ENCODE assay signal across 10 cellular contexts in the genomic region with DNA sequence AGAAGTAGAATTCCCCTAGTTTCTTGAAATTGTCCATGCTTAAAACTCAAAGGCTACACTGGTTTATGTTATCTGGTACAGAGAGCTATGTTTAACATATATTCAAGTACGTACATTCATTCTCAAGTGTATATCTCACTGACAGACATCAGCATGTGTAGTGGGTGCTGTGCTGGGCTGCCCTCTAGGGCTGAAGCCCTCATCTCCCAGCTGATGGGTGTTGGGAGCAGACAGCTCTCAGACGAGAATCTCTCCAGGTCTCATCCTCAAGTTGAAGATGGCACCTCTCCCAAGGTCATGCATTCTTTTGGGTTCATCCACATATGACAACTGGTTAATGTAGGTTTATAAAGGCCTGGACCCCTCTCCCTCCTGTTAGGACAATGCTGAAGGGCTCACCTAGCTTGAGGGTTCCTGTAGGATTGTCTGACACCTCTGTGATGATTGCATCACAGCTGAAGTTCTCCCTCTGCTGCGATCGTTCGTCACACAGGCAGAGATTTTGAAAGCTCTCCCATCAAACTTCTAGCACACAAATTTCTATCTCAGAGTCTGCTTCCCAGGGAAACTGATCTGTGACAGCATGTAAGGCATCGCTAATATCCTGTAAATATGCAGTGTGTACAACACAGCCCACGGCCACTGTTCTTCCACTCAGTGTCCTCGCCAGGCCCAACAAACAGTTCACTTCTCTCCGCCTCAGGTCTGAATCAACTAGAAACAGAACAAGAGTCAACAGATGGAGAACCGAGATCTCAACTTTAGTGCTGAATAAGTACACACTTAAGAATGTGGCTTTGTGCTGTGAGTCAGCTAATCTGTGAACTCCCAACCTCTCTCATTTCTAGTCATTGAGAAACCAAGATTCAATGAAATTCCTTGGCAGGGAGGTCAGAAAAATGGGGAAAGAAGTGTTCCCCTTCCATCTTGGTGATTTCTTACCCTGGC. TPM values are rescaled to one million over a fixed set of nuclear protein-coding genes. Genes with fewer than 3 reads are reported as not detected.
DNase-seq lines count a peak whose midpoint lies in the region; ATAC-seq, FAIRE-seq and TF ChIP-seq lines count a peak whose summit lies in the region.
"Had no signal": no experiment of that assay in that cellular context is flagged by ENCODE, and none has a peak within 500 bp of the region (broad histone marks: within the 10 kb centered on the region; RNA-seq: fewer than 3 reads in every experiment).

No MANE protein-coding gene starts in this region.

- peaks cover 8% of the 10 kb centered on the region for H3K4me1 Mint-ChIP-seq in activated T-helper 2 cell treated with anti-CD3 and anti-CD28 coated beads, Interferon-gamma antibody, Interleukin-2, Interleukin-4, amounts not matched to agents 10 μg/mL and 5 μg/mL and 100 μg/mL, durations not matched to agents 14 hours and 24 hours and 36 hours (ENCODE audit: low read depth)
- H3K4me1 Mint-ChIP-seq in CD8-positive, alpha-beta T cell (ENCODE audit: low read depth), result peaks cover 10% of the 10 kb centered on the region

- H2AFZ ChIP-seq in keratinocyte (ENCODE audit: control insufficient read depth, low read length), result no peak overlapping the region

- peak; percentile 68 for ATAC-seq in HG02610 (IDR thresholded peaks at IDR 0.05; ENCODE audit: unreplicated experiment)
- no peak for ATAC-seq in CD8-positive, alpha-beta T cell

- H4K20me1 ChIP-seq in keratinocyte (ENCODE audit: control insufficient read depth, extremely low read depth, insufficient read depth, low read length), result no peaks in the 10 kb centered on the region

- H3K36me3 Mint-ChIP-seq in activated T-helper 2 cell treated with anti-CD3 and anti-CD28 coated beads, Interferon-gamma antibody, Interleukin-2, Interleukin-4, amounts not matched to agents 10 μg/mL and 5 μg/mL and 100 μg/mL, durations not matched to agents 14 hours and 24 hours and 36 hours (ENCODE audit: low read depth), result peaks cover 60% of the 10 kb centered on the region
- peaks cover 81% of the 10 kb centered on the region for H3K36me3 Mint-ChIP-seq in CD8-positive, alpha-beta T cell

- H3K9me3 Mint-ChIP-seq in activated T-helper 2 cell treated with anti-CD3 and anti-CD28 coated beads, Interferon-gamma antibody, Interleukin-2, Interleukin-4, amounts not matched to agents 10 μg/mL and 5 μg/mL and 100 μg/mL, durations not matched to agents 14 hours and 24 hours and 36 hours, result peaks cover 5% of the 10 kb centered on the region
- H3K9me3 Mint-ChIP-seq in CD8-positive, alpha-beta T cell, result peaks cover 7% of the 10 kb centered on the region

- intact Hi-C loops in activated T-helper 2 cell treated with anti-CD3 and anti-CD28 coated beads, Interferon-gamma antibody, Interleukin-2, Interleukin-4, amounts not matched to agents 10 μg/mL and 5 μg/mL and 100 μg/mL, durations not matched to agents 14 hours and 24 hours and 36 hours (cut with micrococcal nuclease), result no loop called here
- intact Hi-C loops in CD8-positive, alpha-beta T cell (cut with DNase I, micrococcal nuclease), result no loop called here
- intact Hi-C loops in sigmoid colon (cut with DNase I), result no loop called here

- H3K27me3 Mint-ChIP-seq in activated T-helper 2 cell treated with anti-CD3 and anti-CD28 coated beads, Interferon-gamma antibody, Interleukin-2, Interleukin-4, amounts not matched to agents 10 μg/mL and 5 μg/mL and 100 μg/mL, durations not matched to agents 14 hours and 24 hours and 36 hours (ENCODE audit: low read depth), result no peaks in the 10 kb centered on the region
- H3K27me3 Mint-ChIP-seq in CD8-positive, alpha-beta T cell (ENCODE audit: low read depth), result no peaks in the 10 kb centered on the region

- TF ChIP-seq CTCF in AG09309 (IDR thresholded peaks at IDR 0.05; ENCODE audit: control insufficient read depth, insufficient read depth, low read depth, low read length, missing control alignments) (no peak), keratinocyte (optimal IDR thresholded peaks at IDR 0.05 in 1 of 3, IDR thresholded peaks at IDR 0.05 in 1 of 3, conservative IDR thresholded peaks at IDR 0.05 in 1 of 3; ENCODE audit: extremely low read depth in 1 of 3, insufficient read depth in 2 of 3, low read length in 3 of 3) (no peak), sigmoid colon (IDR thresholded peaks at IDR 0.05) (no peak)
- no peak for TF ChIP-seq CTCF in CD8-positive, alpha-beta T cell (IDR thresholded peaks at IDR 0.05)

- peaks cover 38% of the 10 kb centered on the region for H3K4me1 ChIP-seq in keratinocyte (ENCODE audit: control insufficient read depth, extremely low read depth, insufficient read depth, low read length)
- H3K4me1 ChIP-seq in CD8-positive, alpha-beta T cell (ENCODE audit: insufficient read depth, low read length), result no peaks in the 10 kb centered on the region
- no peaks in the 10 kb centered on the region for H3K4me1 ChIP-seq in sigmoid colon

- H3K4me2 ChIP-seq in keratinocyte (ENCODE audit: control insufficient read depth, extremely low read depth, insufficient read depth, low read depth, low read length), result peak overlapping the region; percentile 67

- CTCF ChIA-PET in CD8-positive, alpha-beta T cell (lab: Charles Lee), result interaction anchor here (0.7 kb wide), 1 partner anchor 272 kb away, joined by 3 read pairs; no protein-coding TSS in a partner anchor

- H3K4me3 Mint-ChIP-seq in activated T-helper 2 cell treated with anti-CD3 and anti-CD28 coated beads, Interferon-gamma antibody, Interleukin-2, Interleukin-4, amounts not matched to agents 10 μg/mL and 5 μg/mL and 100 μg/mL, durations not matched to agents 14 hours and 24 hours and 36 hours (ENCODE audit: low read depth), result no peak overlapping the region
- no peak overlapping the region for H3K4me3 Mint-ChIP-seq in CD8-positive, alpha-beta T cell

- no peaks in the 10 kb centered on the region for H3K27me3 ChIP-seq in keratinocyte (ENCODE audit: control insufficient read depth, extremely low read depth, insufficient read depth, low read length)
- H3K27me3 ChIP-seq in CD8-positive, alpha-beta T cell (ENCODE audit: insufficient read depth, low read length), result no peaks in the 10 kb centered on the region
- no peaks in the 10 kb centered on the region for H3K27me3 ChIP-seq in sigmoid colon

- peak; percentile 85 for FAIRE-seq in keratinocyte (lab: Jason Lieb, UNC)

- no peak for TF ChIP-seq POLR2A in sigmoid colon (IDR thresholded peaks at IDR 0.05)

- H3K9me3 ChIP-seq in keratinocyte (ENCODE audit: control insufficient read depth, low read depth, low read length) (no peaks in the 10 kb centered on the region), sigmoid colon (no peaks in the 10 kb centered on the region)
- no peaks in the 10 kb centered on the region for H3K9me3 ChIP-seq in CD8-positive, alpha-beta T cell (ENCODE audit: low read length)

- no peak overlapping the region for H3K9ac ChIP-seq in keratinocyte (ENCODE audit: control insufficient read depth, extremely low read depth, insufficient read depth, low read length)

- H3K79me2 ChIP-seq in keratinocyte (ENCODE audit: control insufficient read depth, insufficient read depth, low read length), result peaks cover 15% of the 10 kb centered on the region

- H3K27ac Mint-ChIP-seq in activated T-helper 2 cell treated with anti-CD3 and anti-CD28 coated beads, Interferon-gamma antibody, Interleukin-2, Interleukin-4, amounts not matched to agents 10 μg/mL and 5 μg/mL and 100 μg/mL, durations not matched to agents 14 hours and 24 hours and 36 hours, result peak overlapping the region; percentile 65
- H3K27ac Mint-ChIP-seq in CD8-positive, alpha-beta T cell, result no peak overlapping the region

- H3K27ac ChIP-seq in keratinocyte (ENCODE audit: control insufficient read depth, insufficient read depth, low read length) (peak overlapping the region; percentile 65), sigmoid colon (no peak overlapping the region)
- no peak overlapping the region for H3K27ac ChIP-seq in CD8-positive, alpha-beta T cell (ENCODE audit: low read depth, low read length)
- H3K27ac ChIP-seq: VCaP had no signal

- no peak for TF ChIP-seq EP300 in sigmoid colon (IDR thresholded peaks at IDR 0.05)

- H3K4me3 ChIP-seq in AG09309 (ENCODE audit: control insufficient read depth, low read depth, low read length), result no peak overlapping the region
- no peak overlapping the region for H3K4me3 ChIP-seq in keratinocyte (ENCODE audit: control insufficient read depth in 2 of 3, extremely low read depth in 1 of 3, insufficient read depth in 2 of 3, low read depth in 1 of 3, low read length in 3 of 3)
- H3K4me3 ChIP-seq in CD8-positive, alpha-beta T cell (ENCODE audit: low read depth, low read length), result no peak overlapping the region
- no peak overlapping the region for H3K4me3 ChIP-seq in sigmoid colon

- DNase-seq in AG09309 (ENCODE audit: low read depth) (peak; percentile 77), keratinocyte (ENCODE audit: low read depth, low spot score) (peak; percentile 38), sigmoid colon (no peak), retina (no peak), NCI-H2107 (lab: John Stamatoyannopoulos, UW) (no peak)
- no peak for DNase-seq in activated T-helper 2 cell treated with anti-CD3 and anti-CD28 coated beads, Interferon-gamma antibody, Interleukin-2, Interleukin-4, amounts not matched to agents 10 μg/mL and 5 μg/mL and 100 μg/mL, durations not matched to agents 14 hours and 24 hours and 36 hours (ENCODE audit: low spot score)
- DNase-seq in CD8-positive, alpha-beta T cell, result no peak
- DNase-seq: cerebellar nuclear complex had no signal

- POLR2A ChIA-PET in CD8-positive, alpha-beta T cell (lab: Charles Lee), result no interaction called here

- 92 to 93% methylated on average over 10 of the region's 10 CpGs for WGBS in sigmoid colon, 2 donors

- no peaks in the 10 kb centered on the region for H3K9me1 ChIP-seq in keratinocyte (ENCODE audit: control insufficient read depth, extremely low read depth, insufficient read depth, low read length)

- H3K36me3 ChIP-seq in keratinocyte (ENCODE audit: control insufficient read depth in 2 of 2, extremely low read depth in 1 of 2, insufficient read depth in 2 of 2, low read length in 2 of 2) (peaks cover 9 to 20% of the 10 kb centered on the region in 2 experiments), sigmoid colon (peaks cover 0 to 50% (median 0%) of the 10 kb centered on the region in 4 donors)
- peaks cover 9% of the 10 kb centered on the region for H3K36me3 ChIP-seq in CD8-positive, alpha-beta T cell (ENCODE audit: insufficient read depth, low read length)

- dilution Hi-C loops in keratinocyte (cut with MboI; ENCODE audit: extremely low pct_ligation_motif_present, low sequenced_read_pairs), result no loop called here

RNA-seq across cellular contexts. Expression of gene PREP, which starts 43.2 kb away (rescaled TPM):
- 52.7 and 52.9 TPM in 2 replicates for total RNA-seq in activated T-helper 2 cell treated with anti-CD3 and anti-CD28 coated beads, Interferon-gamma antibody, Interleukin-2, Interleukin-4, amounts not matched to agents 10 μg/mL and 5 μg/mL and 100 μg/mL, durations not matched to agents 14 hours and 24 hours and 36 hours
- polyA plus RNA-seq in keratinocyte (34.5 to 75.6 TPM (median 48.3 TPM) in 3 replicates), sigmoid colon (10 to 100 TPM; 37.2 to 47.9 (median 44.6) TPM)
- polyA plus RNA-seq in keratinocyte (2011; ENCODE audit: low read depth), result 21.3 TPM
- 40.7 and 53.0 TPM in 2 replicates for polyA plus RNA-seq in keratinocyte (2011; cell fraction: cytosol; rRNA removed)
- 68.8 and 78.5 TPM in 2 replicates for polyA plus RNA-seq in keratinocyte (2011; cell fraction: nucleus; rRNA removed)
- polyA plus RNA-seq in keratinocyte (2012; ENCODE audit: low replicate concordance), result 48.0 and 64.3 TPM in 2 replicates
- polyA minus RNA-seq in keratinocyte, result 40.6 to 78.5 TPM (median 44.3 TPM) in 3 replicates
- polyA minus RNA-seq in keratinocyte (2011; cell fraction: cytosol; rRNA and poly(A)+ RNA removed), result 25.9 TPM
- polyA minus RNA-seq in keratinocyte (2011; cell fraction: nucleus; rRNA and poly(A)+ RNA removed), result 37.9 and 87.7 TPM in 2 replicates
- total RNA-seq in CD8-positive, alpha-beta T cell, result 10 to 100 TPM; 15.7 to 17.6 TPM
- total RNA-seq in sigmoid colon, result 10 to 100 TPM; 14.1 to 23.5 (median 21.1) TPM

Comparison
In these comparisons a context has a peak if more than half of its experiments do, and no peak if none do; other contexts are left out.
1. DNase-seq: peak in AG09309 (single experiment) and keratinocyte (single experiment); none in activated T-helper 2 cell treated with anti-CD3 and anti-CD28 coated beads, Interferon-gamma antibody, Interleukin-2, Interleukin-4, amounts not matched to agents 10 μg/mL and 5 μg/mL and 100 μg/mL, durations not matched to agents 14 hours and 24 hours and 36 hours (single experiment), CD8-positive, alpha-beta T cell (0 of 7), sigmoid colon (single experiment), retina (single experiment) and NCI-H2107 (single experiment).